8 cellular contexts compared by ENCODE assay signal in the genomic region with DNA sequence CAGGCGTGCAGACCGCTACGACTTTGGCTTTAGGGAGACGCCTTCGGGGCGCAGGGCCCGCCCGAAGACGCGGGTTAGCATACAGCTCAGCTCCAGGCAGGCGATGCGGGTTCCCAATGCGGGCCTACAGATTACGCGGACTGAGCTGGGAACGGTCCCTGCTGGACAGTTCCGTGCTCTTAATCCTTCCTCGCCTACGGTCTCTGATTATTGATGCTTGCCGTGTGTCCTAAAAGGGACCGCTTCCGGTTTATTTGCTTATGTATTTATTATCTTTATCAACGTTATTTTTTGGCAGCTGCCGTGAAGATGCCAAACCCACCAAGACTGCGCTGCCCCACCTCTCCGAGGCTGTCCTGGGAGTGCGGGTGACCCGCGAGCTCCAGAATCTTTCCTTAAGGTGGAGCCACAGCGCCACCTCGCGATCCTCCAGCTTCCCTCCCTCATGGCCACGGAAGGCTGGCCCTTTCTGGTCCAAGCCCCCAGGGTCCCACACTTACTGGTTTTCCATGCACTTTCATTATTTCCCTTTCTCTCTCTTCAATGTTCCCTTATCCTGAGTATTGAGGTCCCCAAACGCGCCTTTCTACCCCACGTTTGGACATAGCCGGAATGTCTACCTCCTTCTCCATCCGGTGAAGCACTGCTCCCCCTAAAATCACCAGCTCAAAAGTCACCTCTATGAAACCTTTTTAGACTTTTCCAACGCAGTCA. TPM values are rescaled to one million over a fixed set of nuclear protein-coding genes. Genes with fewer than 3 reads are reported as not detected.
DNase-seq lines count a peak whose midpoint lies in the region; ATAC-seq lines count a peak whose summit lies in the region.

No MANE protein-coding gene starts in this region.

- H3K27me3 Mint-ChIP-seq in activated naive CD8-positive, alpha-beta T cell treated with anti-CD3 and anti-CD28 coated beads, Interleukin-2, amount 50 U/mL, for 24 hours = peaks cover 57% of the 10 kb centered on the region

- peaks cover 24% of the 10 kb centered on the region for H3K4me1 Mint-ChIP-seq in activated naive CD8-positive, alpha-beta T cell treated with anti-CD3 and anti-CD28 coated beads, Interleukin-2, amount 50 U/mL, for 24 hours

- peak; percentile 71 for DNase-seq in DMS53 treated with DMSO at 0.1 percent for 48 hours (lab: John Stamatoyannopoulos, UW; ENCODE audit: unreplicated experiment)
- peak; percentile 83 for DNase-seq in HuH-7.5 (ENCODE audit: low spot score)
- peak; percentile 57 for DNase-seq in SKM-1 (lab: John Stamatoyannopoulos, UW; ENCODE audit: unreplicated experiment)
- peak; percentile 80 for DNase-seq in activated naive CD8-positive, alpha-beta T cell treated with anti-CD3 and anti-CD28 coated beads, Interleukin-2, amount 50 U/mL, for 24 hours
- peak; percentile 89 for DNase-seq in left ventricle myocardium superior
- peak; percentile 90 for DNase-seq in retina

- H3K4me3 Mint-ChIP-seq in activated naive CD8-positive, alpha-beta T cell treated with anti-CD3 and anti-CD28 coated beads, Interleukin-2, amount 50 U/mL, for 24 hours = peak overlapping the region; percentile 72

- ATAC-seq in GM21447 (IDR thresholded peaks at IDR 0.05; ENCODE audit: unreplicated experiment) = peak; percentile 59
- ATAC-seq in activated naive CD8-positive, alpha-beta T cell treated with anti-CD3 and anti-CD28 coated beads, Interleukin-2, amount 50 U/mL, for 24 hours = peak; percentile 76
- peak; percentile 90 for ATAC-seq in left ventricle myocardium superior
- no peak for ATAC-seq in HG02840 (IDR thresholded peaks at IDR 0.05; ENCODE audit: low FRiP score, unreplicated experiment)

- H3K27ac Mint-ChIP-seq in activated naive CD8-positive, alpha-beta T cell treated with anti-CD3 and anti-CD28 coated beads, Interleukin-2, amount 50 U/mL, for 24 hours = no peak overlapping the region

- no peaks in the 10 kb centered on the region for H3K9me3 Mint-ChIP-seq in activated naive CD8-positive, alpha-beta T cell treated with anti-CD3 and anti-CD28 coated beads, Interleukin-2, amount 50 U/mL, for 24 hours

- no peaks in the 10 kb centered on the region for H3K36me3 Mint-ChIP-seq in activated naive CD8-positive, alpha-beta T cell treated with anti-CD3 and anti-CD28 coated beads, Interleukin-2, amount 50 U/mL, for 24 hours (ENCODE audit: low read depth)

- intact Hi-C loops in left ventricle myocardium superior (cut with micrococcal nuclease) = loop anchor here (5.0 kb wide), 1 partner anchor 934 kb away; no protein-coding TSS in a partner anchor

RNA-seq across cellular contexts. Expression of gene EBF1, which starts 7.0 kb away (rescaled TPM):
- 8.5 TPM for total RNA-seq in left ventricle myocardium superior
